Comparison of ENCODE assay signal across 17 cellular contexts in the genomic region with DNA sequence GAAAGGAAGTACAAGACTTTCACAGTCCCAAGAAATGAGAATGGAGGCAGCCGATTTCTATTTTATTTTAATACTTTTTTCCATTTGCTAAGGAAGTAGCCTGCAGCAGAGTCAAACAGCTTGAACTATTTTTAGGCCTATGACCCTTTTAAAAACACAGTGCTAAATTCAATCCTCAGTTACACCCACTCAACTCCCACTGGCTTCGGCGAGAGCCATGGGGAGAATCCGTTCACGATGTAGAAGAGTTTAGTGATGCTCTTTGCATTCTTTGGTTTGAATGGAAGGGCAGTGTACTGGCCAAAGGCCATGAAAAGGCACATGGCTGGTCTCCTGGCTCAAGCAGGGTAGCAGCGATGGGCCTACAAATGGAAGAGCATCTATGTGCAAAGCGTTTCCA.
DNase-seq lines count a peak whose midpoint lies in the region; ATAC-seq and TF ChIP-seq lines count a peak whose summit lies in the region.
"Had no signal": no experiment of that assay in that cellular context is flagged by ENCODE, and none has a peak within 500 bp of the region (broad histone marks: within the 10 kb centered on the region; RNA-seq: fewer than 3 reads in every experiment).

No MANE protein-coding gene starts in this region.

- intact Hi-C loops in left ventricle myocardium superior (cut with micrococcal nuclease): no loop called here
- intact Hi-C loops in sigmoid colon (cut with DNase I): loop anchor here (5.0 kb wide), 1 partner anchor 342 kb away; the partner anchor contains the start of gene FOXP1
- intact Hi-C loops in spleen (cut with DNase I; ENCODE audit: low total_unique reads): no loop called here

- TF ChIP-seq EP300 in sigmoid colon (IDR thresholded peaks at IDR 0.05): no peak

- H3K9me3 Mint-ChIP-seq in CD4-positive, CD25-positive, alpha-beta regulatory T cell: peaks cover 0 to 1% (median 0%) of the 10 kb centered on the region in 7 donors
- no peaks in the 10 kb centered on the region for H3K9me3 Mint-ChIP-seq in activated naive CD8-positive, alpha-beta T cell (ENCODE audit: low read depth)
- no peaks in the 10 kb centered on the region for H3K9me3 Mint-ChIP-seq in endothelial cell (ENCODE audit: unreplicated experiment)
- H3K9me3 Mint-ChIP-seq: activated naive CD4-positive, alpha-beta T cell treated with anti-CD3 and anti-CD28 coated beads, Interleukin-2, amount 50 U/mL, for 72 hours; central memory CD8-positive, alpha-beta T cell; stimulated activated effector memory CD8-positive, alpha-beta T cell treated with anti-CD3 and anti-CD28 coated beads, Interleukin-12 subunit alpha, Interleukin-12 subunit beta, amount 100 ng/mL, for 72 hours had no signal

- no peaks in the 10 kb centered on the region for H3K27me3 ChIP-seq in CD4-positive, CD25-positive, alpha-beta regulatory T cell (ENCODE audit: control insufficient read depth, insufficient read depth, low read length)
- H3K27me3 ChIP-seq in sigmoid colon (no peaks in the 10 kb centered on the region), spleen (replicated peaks in 1 of 7) (no peaks in the 10 kb centered on the region)
- H3K27me3 ChIP-seq: foreskin keratinocyte had no signal

- H3K27me3 Mint-ChIP-seq in CD4-positive, CD25-positive, alpha-beta regulatory T cell: no peaks in the 10 kb centered on the region
- H3K27me3 Mint-ChIP-seq in activated naive CD8-positive, alpha-beta T cell: no peaks in the 10 kb centered on the region
- no peaks in the 10 kb centered on the region for H3K27me3 Mint-ChIP-seq in endothelial cell (ENCODE audit: unreplicated experiment)
- H3K27me3 Mint-ChIP-seq: central memory CD8-positive, alpha-beta T cell had no signal

- H3K9me3 ChIP-seq in CD4-positive, CD25-positive, alpha-beta regulatory T cell (ENCODE audit: control insufficient read depth in 2 of 2, low read length in 2 of 2): no peaks in the 10 kb centered on the region
- no peaks in the 10 kb centered on the region for H3K9me3 ChIP-seq in sigmoid colon
- H3K9me3 ChIP-seq in spleen: no peaks in the 10 kb centered on the region

- no peak for TF ChIP-seq POLR2A in sigmoid colon (IDR thresholded peaks at IDR 0.05)
- no peak for TF ChIP-seq POLR2A in spleen (IDR thresholded peaks at IDR 0.05)

- peaks cover 23% of the 10 kb centered on the region for H3K36me3 ChIP-seq in CD4-positive, CD25-positive, alpha-beta regulatory T cell (ENCODE audit: control insufficient read depth, insufficient read depth, low read length)
- no peaks in the 10 kb centered on the region for H3K36me3 ChIP-seq in sigmoid colon
- H3K36me3 ChIP-seq in spleen: peaks cover 0 to 7% (median 0%) of the 10 kb centered on the region in 6 donors

- 71 to 91% methylated on average over 7 of the region's 7 CpGs for WGBS in sigmoid colon, 2 donors
- 66 to 77% (median 75%) methylated on average over 7 of the region's 7 CpGs for WGBS in spleen, 5 donors

- peaks cover 6% of the 10 kb centered on the region for H3K4me1 ChIP-seq in CD4-positive, CD25-positive, alpha-beta regulatory T cell (ENCODE audit: control insufficient read depth, insufficient read depth, low read length, poor library complexity, severe bottlenecking)
- H3K4me1 ChIP-seq in sigmoid colon (peaks cover 0 to 42% (median 41%) of the 10 kb centered on the region in 4 donors), spleen (peaks cover 0 to 61% (median 18%) of the 10 kb centered on the region in 6 donors)
- H3K4me1 ChIP-seq: foreskin keratinocyte had no signal

- peaks cover 37 to 74% (median 44%) of the 10 kb centered on the region in 4 donors for H3K4me1 Mint-ChIP-seq in CD4-positive, CD25-positive, alpha-beta regulatory T cell
- peaks cover 70% of the 10 kb centered on the region for H3K4me1 Mint-ChIP-seq in activated naive CD8-positive, alpha-beta T cell (ENCODE audit: low read depth)
- peaks cover 35% of the 10 kb centered on the region for H3K4me1 Mint-ChIP-seq in endothelial cell (ENCODE audit: unreplicated experiment)
- H3K4me1 Mint-ChIP-seq: stimulated activated effector memory CD8-positive, alpha-beta T cell treated with anti-CD3 and anti-CD28 coated beads, Interleukin-12 subunit alpha, Interleukin-12 subunit beta, amount 100 ng/mL, for 72 hours had no signal

- peaks cover 45% of the 10 kb centered on the region for H3K36me3 Mint-ChIP-seq in CD4-positive, CD25-positive, alpha-beta regulatory T cell
- peaks cover 16% of the 10 kb centered on the region for H3K36me3 Mint-ChIP-seq in activated naive CD8-positive, alpha-beta T cell
- no peaks in the 10 kb centered on the region for H3K36me3 Mint-ChIP-seq in endothelial cell (ENCODE audit: low read depth, unreplicated experiment)
- H3K36me3 Mint-ChIP-seq: stimulated activated effector memory CD8-positive, alpha-beta T cell treated with anti-CD3 and anti-CD28 coated beads, Interleukin-12 subunit alpha, Interleukin-12 subunit beta, amount 100 ng/mL, for 72 hours had no signal

- H3K4me3 Mint-ChIP-seq in CD4-positive, CD25-positive, alpha-beta regulatory T cell: peak overlapping the region in 1 of 4 donors; percentile 67
- H3K4me3 Mint-ChIP-seq in activated naive CD8-positive, alpha-beta T cell: peak overlapping the region; percentile 23
- no peak overlapping the region for H3K4me3 Mint-ChIP-seq in endothelial cell (ENCODE audit: unreplicated experiment)
- H3K4me3 Mint-ChIP-seq: central memory CD8-positive, alpha-beta T cell; endodermal cell; stimulated activated effector memory CD8-positive, alpha-beta T cell treated with anti-CD3 and anti-CD28 coated beads, Interleukin-12 subunit alpha, Interleukin-12 subunit beta, amount 100 ng/mL, for 72 hours had no signal

- no peak overlapping the region for H3K4me3 ChIP-seq in CD4-positive, CD25-positive, alpha-beta regulatory T cell (ENCODE audit: low read depth, low read length)
- H3K4me3 ChIP-seq in sigmoid colon (no peak overlapping the region), spleen (no peak overlapping the region)
- H3K4me3 ChIP-seq: lung had no signal

- no peak for DNase-seq in CD4-positive, CD25-positive, alpha-beta regulatory T cell
- DNase-seq in left ventricle myocardium superior (no peak), sigmoid colon (no peak), endothelial cell (ENCODE audit: low spot score) (no peak), DMS53 (lab: John Stamatoyannopoulos, UW) (no peak), spleen (no peak), NCI-H2171 (lab: John Stamatoyannopoulos, UW) (no peak)
- DNase-seq: endodermal cell, foreskin keratinocyte, NCI-H1092, NCI-H82, RPMI8226 had no signal

- no peak overlapping the region for H3K27ac ChIP-seq in CD4-positive, CD25-positive, alpha-beta regulatory T cell (ENCODE audit: insufficient read depth, low read length, poor library complexity, severe bottlenecking)
- peak overlapping the region; percentile 79 to 89 (median 85) for H3K27ac ChIP-seq in sigmoid colon
- H3K27ac ChIP-seq in spleen: peak overlapping the region in 3 of 8 donors; percentile 3 to 37 (median 37)
- H3K27ac ChIP-seq: foreskin keratinocyte had no signal

- H3K27ac Mint-ChIP-seq in CD4-positive, CD25-positive, alpha-beta regulatory T cell: peak overlapping the region in 2 of 3 donors; percentile 90 to 95
- H3K27ac Mint-ChIP-seq in activated naive CD8-positive, alpha-beta T cell: peak overlapping the region; percentile 91
- H3K27ac Mint-ChIP-seq in endothelial cell (ENCODE audit: unreplicated experiment): no peak overlapping the region
- H3K27ac Mint-ChIP-seq: endodermal cell; stimulated activated effector memory CD8-positive, alpha-beta T cell treated with anti-CD3 and anti-CD28 coated beads, Interleukin-12 subunit alpha, Interleukin-12 subunit beta, amount 100 ng/mL, for 72 hours had no signal

- TF ChIP-seq CTCF in sigmoid colon (IDR thresholded peaks at IDR 0.05) (no peak), endothelial cell (IDR thresholded peaks at IDR 0.05; ENCODE audit: unreplicated experiment) (no peak), spleen (IDR thresholded peaks at IDR 0.05 in 8 of 11, conservative IDR thresholded peaks at IDR 0.05 in 3 of 11) (no peak)

- no peak for ATAC-seq in CD4-positive, CD25-positive, alpha-beta regulatory T cell (ENCODE audit: low read depth in 2 of 2)
- ATAC-seq in left ventricle myocardium superior: peak; percentile 17
- ATAC-seq: activated naive CD4-positive, alpha-beta T cell treated with anti-CD3 and anti-CD28 coated beads, Interleukin-2, amount 50 U/mL, for 72 hours; foreskin keratinocyte; stimulated activated effector memory CD8-positive, alpha-beta T cell treated with anti-CD3 and anti-CD28 coated beads, Interleukin-12 subunit alpha, Interleukin-12 subunit beta, amount 100 ng/mL, for 72 hours had no signal
